In the genomic region with DNA sequence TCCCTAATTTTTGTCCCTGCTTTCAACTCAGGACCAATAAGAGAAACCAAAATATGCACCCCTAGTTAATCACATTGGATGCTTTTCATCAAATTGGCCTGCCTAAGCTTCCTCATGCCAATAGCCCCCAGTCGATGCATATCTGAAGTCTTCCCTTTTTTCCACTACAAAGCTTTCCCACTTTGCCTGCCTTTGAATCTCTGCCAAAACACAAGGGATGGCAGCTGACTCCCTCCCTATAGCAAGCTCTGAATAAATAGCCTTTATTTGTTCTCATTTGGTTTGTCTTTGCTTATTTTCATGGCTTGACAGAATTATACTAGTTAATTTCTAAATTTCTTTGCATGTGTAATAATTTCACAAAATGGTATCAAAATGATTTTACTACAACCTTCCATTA, we compare ENCODE assay signal across 20 cellular contexts.
DNase-seq lines count a peak whose midpoint lies in the region; ATAC-seq lines count a peak whose summit lies in the region.
"Had no signal": no experiment of that assay in that cellular context is flagged by ENCODE, and none has a peak within 500 bp of the region (broad histone marks: within the 10 kb centered on the region; RNA-seq: fewer than 3 reads in every experiment).

No MANE protein-coding gene starts in this region.

- POLR2A ChIA-PET in activated CD4-positive, alpha-beta memory T cell treated with anti-CD3 and anti-CD28 coated beads for 36 hours (lab: Charles Lee) = no interaction called here

- no peak overlapping the region for H3K4me3 Mint-ChIP-seq in activated CD4-positive, alpha-beta memory T cell treated with anti-CD3 and anti-CD28 coated beads for 36 hours

- ATAC-seq in HG03139 (IDR thresholded peaks at IDR 0.05; ENCODE audit: unreplicated experiment) = no peak
- ATAC-seq: HCT116 had no signal

- H3K4me1 Mint-ChIP-seq in activated CD4-positive, alpha-beta memory T cell treated with anti-CD3 and anti-CD28 coated beads for 36 hours (ENCODE audit: low read depth) = no peaks in the 10 kb centered on the region

- no peaks in the 10 kb centered on the region for H3K9me3 Mint-ChIP-seq in activated CD4-positive, alpha-beta memory T cell treated with anti-CD3 and anti-CD28 coated beads for 36 hours

- CTCF ChIA-PET in activated CD4-positive, alpha-beta memory T cell treated with anti-CD3 and anti-CD28 coated beads for 36 hours (lab: Charles Lee) = no interaction called here

- intact Hi-C loops in activated CD4-positive, alpha-beta memory T cell treated with anti-CD3 and anti-CD28 coated beads for 36 hours (cut with micrococcal nuclease) = no loop called here

- H3K27me3 Mint-ChIP-seq in activated CD4-positive, alpha-beta memory T cell treated with anti-CD3 and anti-CD28 coated beads for 36 hours = no peaks in the 10 kb centered on the region

- DNase-seq in NCI-H1694 treated with DMSO at 0.1 percent for 48 hours (lab: John Stamatoyannopoulos, UW) (peak; percentile 24), NCI-H1694 (lab: John Stamatoyannopoulos, UW) (no peak), NCI-H1105 (lab: John Stamatoyannopoulos, UW) (peak; percentile 33), foreskin melanocyte (peak; percentile 0), pons (ENCODE audit: low spot score) (peak; percentile 72), occipital lobe (lab: John Stamatoyannopoulos, UW) (no peak)
- DNase-seq in activated CD4-positive, alpha-beta memory T cell treated with anti-CD3 and anti-CD28 coated beads for 36 hours = no peak
- DNase-seq: AML-193, DMS79 treated with DMSO at 0.1 percent for 48 hours, GOT3, KBM-7, MM.1S, NCI-H1048, NCI-H187, NCI-H510A, NCI-H748 treated with DMSO at 0.1 percent for 48 hours, Peyer's patch, T-helper 1 cell had no signal

- H3K27ac Mint-ChIP-seq in activated CD4-positive, alpha-beta memory T cell treated with anti-CD3 and anti-CD28 coated beads for 36 hours = no peak overlapping the region

- no peaks in the 10 kb centered on the region for H3K36me3 Mint-ChIP-seq in activated CD4-positive, alpha-beta memory T cell treated with anti-CD3 and anti-CD28 coated beads for 36 hours

Comparison
In these comparisons a context has a peak if more than half of its experiments do, and no peak if none do; other contexts are left out.
1. DNase-seq: peak in NCI-H1694 treated with DMSO at 0.1 percent for 48 hours (single experiment), NCI-H1105 (single experiment), foreskin melanocyte (single experiment) and pons (single experiment); none in NCI-H1694 (single experiment), activated CD4-positive, alpha-beta memory T cell treated with anti-CD3 and anti-CD28 coated beads for 36 hours (single experiment) and occipital lobe (single experiment).